Comparison of ENCODE assay signal across 11 cellular contexts in the genomic region with DNA sequence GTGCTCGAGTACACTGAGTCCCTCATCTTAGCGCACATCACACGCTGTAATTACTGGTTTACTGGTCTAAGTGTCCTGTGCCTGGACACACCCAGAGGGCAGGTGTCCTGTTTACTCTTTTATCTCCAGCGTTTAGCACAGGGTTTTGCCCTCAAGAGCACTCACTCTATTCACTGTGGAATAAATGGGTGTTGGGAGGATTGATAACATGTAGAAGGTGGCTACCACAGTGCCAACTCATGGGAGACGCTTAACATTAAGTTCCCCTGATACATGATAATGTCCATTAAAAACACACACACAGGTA.
DNase-seq lines count a peak whose midpoint lies in the region; ATAC-seq and TF ChIP-seq lines count a peak whose summit lies in the region.
"Had no signal": no experiment of that assay in that cellular context is flagged by ENCODE, and none has a peak within 500 bp of the region (broad histone marks: within the 10 kb centered on the region; RNA-seq: fewer than 3 reads in every experiment).

No MANE protein-coding gene starts in this region.

- H3K4me3 Mint-ChIP-seq in activated CD8-positive, alpha-beta T cell treated with anti-CD3 and anti-CD28 coated beads for 36 hours = peak overlapping the region; percentile 71
- no peak overlapping the region for H3K4me3 Mint-ChIP-seq in Caco-2 (ENCODE audit: unreplicated experiment)

- H3K9me3 ChIP-seq in A673 (ENCODE audit: low read depth, low read length, poor library complexity, severe bottlenecking) (no peaks in the 10 kb centered on the region), mucosa of descending colon (no peaks in the 10 kb centered on the region), Caco-2 (no peaks in the 10 kb centered on the region)
- H3K9me3 ChIP-seq: adrenal gland, heart right ventricle had no signal

- H3K27me3 ChIP-seq in A673 (replicated peaks; ENCODE audit: insufficient read depth, low read depth, low read length, poor library complexity) (no peaks in the 10 kb centered on the region), Caco-2 (replicated peaks; ENCODE audit: control insufficient read depth, insufficient read depth, low read length) (no peaks in the 10 kb centered on the region)
- H3K27me3 ChIP-seq: adrenal gland, heart right ventricle had no signal

- BruUV-seq in A673 (replicated peaks; lab: Mats Ljungman, UMichigan) (no TSS peak), Caco-2 (replicated peaks; lab: Mats Ljungman, UMichigan) (no TSS peak)

- POLR2A ChIA-PET in A673 (lab: Charles Lee; ENCODE audit: low non-redundant PET) = no interaction called here
- POLR2A ChIA-PET in activated CD8-positive, alpha-beta T cell treated with anti-CD3 and anti-CD28 coated beads for 36 hours (lab: Charles Lee) = interaction anchor here (1.2 to 2.6 kb wide), 3 partner anchors 12 to 345 kb away, joined by 3 to 17 read pairs (median 7); no protein-coding TSS in a partner anchor
- POLR2A ChIA-PET in Caco-2 (lab: Charles Lee) = no interaction called here

- peak overlapping the region; percentile 89 for H3K27ac Mint-ChIP-seq in activated CD8-positive, alpha-beta T cell treated with anti-CD3 and anti-CD28 coated beads for 36 hours
- H3K27ac Mint-ChIP-seq in Caco-2 (ENCODE audit: unreplicated experiment) = no peak overlapping the region

- H3K4me1 ChIP-seq in A673 (ENCODE audit: insufficient read depth, low read length, poor library complexity, severe bottlenecking) (peaks cover 68% of the 10 kb centered on the region), mucosa of descending colon (ENCODE audit: low read depth) (peaks cover 22% of the 10 kb centered on the region), Caco-2 (peaks cover 4% of the 10 kb centered on the region; the same call in 1 of the 2 replicates)

- ATAC-seq in activated CD8-positive, alpha-beta T cell treated with anti-CD3 and anti-CD28 coated beads for 36 hours = no peak
- ATAC-seq in mucosa of descending colon (peak; percentile 38), GM19397 (IDR thresholded peaks at IDR 0.05; ENCODE audit: unreplicated experiment) (no peak), HG02870 (IDR thresholded peaks at IDR 0.05; ENCODE audit: unreplicated experiment) (no peak)

- no peak for TF ChIP-seq CTCF in A673 (conservative IDR thresholded peaks at IDR 0.05; ENCODE audit: low read depth, low read length)
- no peak for TF ChIP-seq CTCF in activated CD8-positive, alpha-beta T cell treated with anti-CD3 and anti-CD28 coated beads for 36 hours (IDR thresholded peaks at IDR 0.05)
- TF ChIP-seq CTCF in mucosa of descending colon (IDR thresholded peaks at IDR 0.05) = no peak
- no peak for TF ChIP-seq CTCF in Caco-2 (IDR thresholded peaks at IDR 0.05; ENCODE audit: insufficient read depth in 1 of 2, low read depth in 1 of 2, low read length in 1 of 2, severe bottlenecking in 1 of 2, unreplicated experiment in 1 of 2)

- CTCF ChIA-PET in A673 (lab: Charles Lee) = no interaction called here
- CTCF ChIA-PET in activated CD8-positive, alpha-beta T cell treated with anti-CD3 and anti-CD28 coated beads for 36 hours (lab: Charles Lee) = interaction anchor here (1.1 to 2.8 kb wide), 6 partner anchors 11 to 365 kb away, joined by 3 to 16 read pairs (median 6); no protein-coding TSS in a partner anchor
- CTCF ChIA-PET in Caco-2 (lab: Charles Lee) = interaction anchor here (1.1 kb wide), 1 partner anchor 332 kb away, joined by 3 read pairs; no protein-coding TSS in a partner anchor

- H3K4me1 Mint-ChIP-seq in activated CD8-positive, alpha-beta T cell treated with anti-CD3 and anti-CD28 coated beads for 36 hours (ENCODE audit: low read depth) = peaks cover 71% of the 10 kb centered on the region
- H3K4me1 Mint-ChIP-seq in Caco-2 (ENCODE audit: low read depth, unreplicated experiment) = peaks cover 6% of the 10 kb centered on the region

- H3K27ac ChIP-seq in A673 (ENCODE audit: low read depth, low read length, poor library complexity, severe bottlenecking) = peak overlapping the region; percentile 62
- H3K27ac ChIP-seq: WERI-Rb-1 had no signal

- DNase-seq in A673 (ENCODE audit: low spot score) = no peak
- peak; percentile 18 for DNase-seq in DMS153 treated with DMSO at 0.1 percent for 48 hours (lab: John Stamatoyannopoulos, UW; ENCODE audit: unreplicated experiment)
- DNase-seq in activated CD8-positive, alpha-beta T cell treated with anti-CD3 and anti-CD28 coated beads for 36 hours = no peak
- DNase-seq in mucosa of descending colon = peak in 1 of 3 donors; percentile 29
- no peak for DNase-seq in NCI-H2081 treated with DMSO at 0.1 percent for 48 hours (lab: John Stamatoyannopoulos, UW)
- DNase-seq in Caco-2 = no peak
- DNase-seq: heart right ventricle, WERI-Rb-1 had no signal

- H3K36me3 ChIP-seq in A673 (ENCODE audit: insufficient read depth, low read length, poor library complexity, severe bottlenecking) (no peaks in the 10 kb centered on the region), mucosa of descending colon (ENCODE audit: low read depth) (no peaks in the 10 kb centered on the region), Caco-2 (ENCODE audit: control insufficient read depth, insufficient read depth, low read length) (no peaks in the 10 kb centered on the region)
- H3K36me3 ChIP-seq: adrenal gland, heart right ventricle, WERI-Rb-1 had no signal

- no peaks in the 10 kb centered on the region for H3K36me3 Mint-ChIP-seq in activated CD8-positive, alpha-beta T cell treated with anti-CD3 and anti-CD28 coated beads for 36 hours (ENCODE audit: low read depth)
- H3K36me3 Mint-ChIP-seq in Caco-2 (ENCODE audit: insufficient read depth, unreplicated experiment) = no peaks in the 10 kb centered on the region

- intact Hi-C loops in A673 (cut with micrococcal nuclease; ENCODE audit: unreplicated experiment) = no loop called here
- intact Hi-C loops in activated CD8-positive, alpha-beta T cell treated with anti-CD3 and anti-CD28 coated beads for 36 hours (cut with micrococcal nuclease) = loop anchor here (5.0 kb wide), 1 partner anchor 130 kb away; no protein-coding TSS in a partner anchor
- intact Hi-C loops in mucosa of descending colon (cut with DNase I, micrococcal nuclease) = no loop called here
- intact Hi-C loops in Caco-2 (cut with micrococcal nuclease; ENCODE audit: unreplicated experiment) = no loop called here

- H3K4me3 ChIP-seq in A673 (ENCODE audit: low read depth, low read length, poor library complexity, severe bottlenecking) = no peak overlapping the region
- H3K4me3 ChIP-seq in mucosa of descending colon = no peak overlapping the region
- H3K4me3 ChIP-seq in Caco-2 (ENCODE audit: low read depth, low read length) = no peak overlapping the region
- H3K4me3 ChIP-seq: adrenal gland had no signal

- no peaks in the 10 kb centered on the region for H3K27me3 Mint-ChIP-seq in activated CD8-positive, alpha-beta T cell treated with anti-CD3 and anti-CD28 coated beads for 36 hours
- H3K27me3 Mint-ChIP-seq in Caco-2 (ENCODE audit: insufficient read depth, unreplicated experiment) = no peaks in the 10 kb centered on the region

- H3K9me3 Mint-ChIP-seq in activated CD8-positive, alpha-beta T cell treated with anti-CD3 and anti-CD28 coated beads for 36 hours = no peaks in the 10 kb centered on the region
- H3K9me3 Mint-ChIP-seq in Caco-2 (ENCODE audit: unreplicated experiment) = no peaks in the 10 kb centered on the region
